In the genomic region with DNA sequence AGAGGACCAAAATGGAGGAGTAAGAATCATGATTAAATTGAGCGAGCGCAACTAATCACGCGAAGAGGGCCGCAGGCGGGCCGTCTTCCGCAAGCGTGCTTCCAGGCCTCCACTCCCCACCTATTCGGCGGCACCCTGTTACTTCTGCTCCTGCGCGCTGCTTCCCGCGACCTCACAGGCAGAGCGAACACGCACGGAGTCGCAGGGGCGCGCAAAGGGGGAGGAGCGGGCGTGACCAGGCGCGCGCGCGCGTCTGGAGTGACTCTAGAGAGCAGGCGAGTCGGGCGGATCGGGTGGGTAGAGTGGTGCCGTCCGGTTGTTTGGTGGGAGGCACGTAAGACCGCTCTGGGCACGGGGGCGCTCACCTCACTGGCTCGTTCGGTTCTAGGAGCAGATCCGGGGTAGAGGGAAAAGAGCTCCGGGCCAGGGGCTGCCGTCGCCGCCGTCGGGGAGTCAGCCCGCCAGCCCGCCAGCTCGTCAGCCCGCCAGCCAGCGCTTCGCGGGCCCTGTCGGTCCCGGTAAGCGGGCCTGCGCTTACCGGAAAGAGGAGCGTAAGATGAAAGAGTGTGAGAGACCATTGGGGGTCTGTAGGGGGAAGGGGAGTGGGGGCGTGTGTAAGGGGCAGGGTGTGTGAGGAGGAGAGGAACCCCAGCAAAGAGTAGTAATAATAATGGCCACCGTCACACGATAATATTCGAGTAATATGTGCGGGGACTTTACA, we compare ENCODE assay signal across 1 cellular context.
TF ChIP-seq lines count a peak whose summit lies in the region.

A gene (plus strand): TSS at position 377 of the 721 bp plus-strand sequence. CDS start 4,652 bp downstream, outside the sequence.

TF ChIP-seq in K562, 482 proteins besides CTCF, POLR2A, EP300 and RAD21 (continued from another document and continues in another):
- TF ChIP-seq, protein P1, sequence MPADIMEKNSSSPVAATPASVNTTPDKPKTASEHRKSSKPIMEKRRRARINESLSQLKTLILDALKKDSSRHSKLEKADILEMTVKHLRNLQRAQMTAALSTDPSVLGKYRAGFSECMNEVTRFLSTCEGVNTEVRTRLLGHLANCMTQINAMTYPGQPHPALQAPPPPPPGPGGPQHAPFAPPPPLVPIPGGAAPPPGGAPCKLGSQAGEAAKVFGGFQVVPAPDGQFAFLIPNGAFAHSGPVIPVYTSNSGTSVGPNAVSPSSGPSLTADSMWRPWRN (IDR thresholded peaks at IDR 0.05; ENCODE audit: low read depth), result no peak; the same call in 1 of the 2 replicates
- peak; percentile 92 for TF ChIP-seq SP1 (CRISPR knock-in tag; IDR thresholded peaks at IDR 0.05)
- no peak for TF ChIP-seq PTBP1 (IDR thresholded peaks at IDR 0.05; ENCODE audit: low read depth, low read length)
- TF ChIP-seq C11orf30 (IDR thresholded peaks at IDR 0.05; ENCODE audit: low read depth), result peak; percentile 65
- TF ChIP-seq, protein P2, sequence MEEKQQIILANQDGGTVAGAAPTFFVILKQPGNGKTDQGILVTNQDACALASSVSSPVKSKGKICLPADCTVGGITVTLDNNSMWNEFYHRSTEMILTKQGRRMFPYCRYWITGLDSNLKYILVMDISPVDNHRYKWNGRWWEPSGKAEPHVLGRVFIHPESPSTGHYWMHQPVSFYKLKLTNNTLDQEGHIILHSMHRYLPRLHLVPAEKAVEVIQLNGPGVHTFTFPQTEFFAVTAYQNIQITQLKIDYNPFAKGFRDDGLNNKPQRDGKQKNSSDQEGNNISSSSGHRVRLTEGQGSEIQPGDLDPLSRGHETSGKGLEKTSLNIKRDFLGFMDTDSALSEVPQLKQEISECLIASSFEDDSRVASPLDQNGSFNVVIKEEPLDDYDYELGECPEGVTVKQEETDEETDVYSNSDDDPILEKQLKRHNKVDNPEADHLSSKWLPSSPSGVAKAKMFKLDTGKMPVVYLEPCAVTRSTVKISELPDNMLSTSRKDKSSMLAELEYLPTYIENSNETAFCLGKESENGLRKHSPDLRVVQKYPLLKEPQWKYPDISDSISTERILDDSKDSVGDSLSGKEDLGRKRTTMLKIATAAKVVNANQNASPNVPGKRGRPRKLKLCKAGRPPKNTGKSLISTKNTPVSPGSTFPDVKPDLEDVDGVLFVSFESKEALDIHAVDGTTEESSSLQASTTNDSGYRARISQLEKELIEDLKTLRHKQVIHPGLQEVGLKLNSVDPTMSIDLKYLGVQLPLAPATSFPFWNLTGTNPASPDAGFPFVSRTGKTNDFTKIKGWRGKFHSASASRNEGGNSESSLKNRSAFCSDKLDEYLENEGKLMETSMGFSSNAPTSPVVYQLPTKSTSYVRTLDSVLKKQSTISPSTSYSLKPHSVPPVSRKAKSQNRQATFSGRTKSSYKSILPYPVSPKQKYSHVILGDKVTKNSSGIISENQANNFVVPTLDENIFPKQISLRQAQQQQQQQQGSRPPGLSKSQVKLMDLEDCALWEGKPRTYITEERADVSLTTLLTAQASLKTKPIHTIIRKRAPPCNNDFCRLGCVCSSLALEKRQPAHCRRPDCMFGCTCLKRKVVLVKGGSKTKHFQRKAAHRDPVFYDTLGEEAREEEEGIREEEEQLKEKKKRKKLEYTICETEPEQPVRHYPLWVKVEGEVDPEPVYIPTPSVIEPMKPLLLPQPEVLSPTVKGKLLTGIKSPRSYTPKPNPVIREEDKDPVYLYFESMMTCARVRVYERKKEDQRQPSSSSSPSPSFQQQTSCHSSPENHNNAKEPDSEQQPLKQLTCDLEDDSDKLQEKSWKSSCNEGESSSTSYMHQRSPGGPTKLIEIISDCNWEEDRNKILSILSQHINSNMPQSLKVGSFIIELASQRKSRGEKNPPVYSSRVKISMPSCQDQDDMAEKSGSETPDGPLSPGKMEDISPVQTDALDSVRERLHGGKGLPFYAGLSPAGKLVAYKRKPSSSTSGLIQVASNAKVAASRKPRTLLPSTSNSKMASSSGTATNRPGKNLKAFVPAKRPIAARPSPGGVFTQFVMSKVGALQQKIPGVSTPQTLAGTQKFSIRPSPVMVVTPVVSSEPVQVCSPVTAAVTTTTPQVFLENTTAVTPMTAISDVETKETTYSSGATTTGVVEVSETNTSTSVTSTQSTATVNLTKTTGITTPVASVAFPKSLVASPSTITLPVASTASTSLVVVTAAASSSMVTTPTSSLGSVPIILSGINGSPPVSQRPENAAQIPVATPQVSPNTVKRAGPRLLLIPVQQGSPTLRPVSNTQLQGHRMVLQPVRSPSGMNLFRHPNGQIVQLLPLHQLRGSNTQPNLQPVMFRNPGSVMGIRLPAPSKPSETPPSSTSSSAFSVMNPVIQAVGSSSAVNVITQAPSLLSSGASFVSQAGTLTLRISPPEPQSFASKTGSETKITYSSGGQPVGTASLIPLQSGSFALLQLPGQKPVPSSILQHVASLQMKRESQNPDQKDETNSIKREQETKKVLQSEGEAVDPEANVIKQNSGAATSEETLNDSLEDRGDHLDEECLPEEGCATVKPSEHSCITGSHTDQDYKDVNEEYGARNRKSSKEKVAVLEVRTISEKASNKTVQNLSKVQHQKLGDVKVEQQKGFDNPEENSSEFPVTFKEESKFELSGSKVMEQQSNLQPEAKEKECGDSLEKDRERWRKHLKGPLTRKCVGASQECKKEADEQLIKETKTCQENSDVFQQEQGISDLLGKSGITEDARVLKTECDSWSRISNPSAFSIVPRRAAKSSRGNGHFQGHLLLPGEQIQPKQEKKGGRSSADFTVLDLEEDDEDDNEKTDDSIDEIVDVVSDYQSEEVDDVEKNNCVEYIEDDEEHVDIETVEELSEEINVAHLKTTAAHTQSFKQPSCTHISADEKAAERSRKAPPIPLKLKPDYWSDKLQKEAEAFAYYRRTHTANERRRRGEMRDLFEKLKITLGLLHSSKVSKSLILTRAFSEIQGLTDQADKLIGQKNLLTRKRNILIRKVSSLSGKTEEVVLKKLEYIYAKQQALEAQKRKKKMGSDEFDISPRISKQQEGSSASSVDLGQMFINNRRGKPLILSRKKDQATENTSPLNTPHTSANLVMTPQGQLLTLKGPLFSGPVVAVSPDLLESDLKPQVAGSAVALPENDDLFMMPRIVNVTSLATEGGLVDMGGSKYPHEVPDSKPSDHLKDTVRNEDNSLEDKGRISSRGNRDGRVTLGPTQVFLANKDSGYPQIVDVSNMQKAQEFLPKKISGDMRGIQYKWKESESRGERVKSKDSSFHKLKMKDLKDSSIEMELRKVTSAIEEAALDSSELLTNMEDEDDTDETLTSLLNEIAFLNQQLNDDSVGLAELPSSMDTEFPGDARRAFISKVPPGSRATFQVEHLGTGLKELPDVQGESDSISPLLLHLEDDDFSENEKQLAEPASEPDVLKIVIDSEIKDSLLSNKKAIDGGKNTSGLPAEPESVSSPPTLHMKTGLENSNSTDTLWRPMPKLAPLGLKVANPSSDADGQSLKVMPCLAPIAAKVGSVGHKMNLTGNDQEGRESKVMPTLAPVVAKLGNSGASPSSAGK (IDR thresholded peaks at IDR 0.05), result no peak
- no peak for TF ChIP-seq CAMTA2 (CRISPR knock-in tag; conservative IDR thresholded peaks at IDR 0.05)
- TF ChIP-seq SMARCA4 (IDR thresholded peaks at IDR 0.05), result no peak
- no peak for TF ChIP-seq ZNF217 (CRISPR knock-in tag; IDR thresholded peaks at IDR 0.05)
- TF ChIP-seq MBD2 (IDR thresholded peaks at IDR 0.05; ENCODE audit: borderline replicate concordance, low read depth), result peak; percentile 76
- TF ChIP-seq, protein P3, sequence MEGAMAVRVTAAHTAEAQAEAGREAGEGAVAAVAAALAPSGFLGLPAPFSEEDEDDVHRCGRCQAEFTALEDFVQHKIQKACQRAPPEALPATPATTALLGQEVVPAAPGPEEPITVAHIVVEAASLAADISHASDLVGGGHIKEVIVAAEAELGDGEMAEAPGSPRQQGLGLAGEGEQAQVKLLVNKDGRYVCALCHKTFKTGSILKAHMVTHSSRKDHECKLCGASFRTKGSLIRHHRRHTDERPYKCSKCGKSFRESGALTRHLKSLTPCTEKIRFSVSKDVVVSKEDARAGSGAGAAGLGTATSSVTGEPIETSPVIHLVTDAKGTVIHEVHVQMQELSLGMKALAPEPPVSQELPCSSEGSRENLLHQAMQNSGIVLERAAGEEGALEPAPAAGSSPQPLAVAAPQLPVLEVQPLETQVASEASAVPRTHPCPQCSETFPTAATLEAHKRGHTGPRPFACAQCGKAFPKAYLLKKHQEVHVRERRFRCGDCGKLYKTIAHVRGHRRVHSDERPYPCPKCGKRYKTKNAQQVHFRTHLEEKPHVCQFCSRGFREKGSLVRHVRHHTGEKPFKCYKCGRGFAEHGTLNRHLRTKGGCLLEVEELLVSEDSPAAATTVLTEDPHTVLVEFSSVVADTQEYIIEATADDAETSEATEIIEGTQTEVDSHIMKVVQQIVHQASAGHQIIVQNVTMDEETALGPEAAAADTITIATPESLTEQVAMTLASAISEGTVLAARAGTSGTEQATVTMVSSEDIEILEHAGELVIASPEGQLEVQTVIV (CRISPR knock-in tag; IDR thresholded peaks at IDR 0.05; ENCODE audit: borderline replicate concordance), result no peak
- no peak for TF ChIP-seq ATF1 (CRISPR knock-in tag; IDR thresholded peaks at IDR 0.05)
- TF ChIP-seq ATF1 (tag; IDR thresholded peaks at IDR 0.05), result peak; percentile 66
- TF ChIP-seq ZNF668 (CRISPR knock-in tag; IDR thresholded peaks at IDR 0.05), result no peak
- TF ChIP-seq CTBP1 (IDR thresholded peaks at IDR 0.05; ENCODE audit: borderline replicate concordance), result peak; percentile 82
- TF ChIP-seq NBN (IDR thresholded peaks at IDR 0.05; ENCODE audit: low read depth), result peak; percentile 39; the same call in 1 of the 2 replicates
- peak; percentile 40 for TF ChIP-seq PCBP1 (IDR thresholded peaks at IDR 0.05; ENCODE audit: low read depth, low read length, poor library complexity, severe bottlenecking)
- TF ChIP-seq MAFG (tag; conservative IDR thresholded peaks at IDR 0.05), result no peak
- peak; percentile 93 for TF ChIP-seq NR2C1 (IDR thresholded peaks at IDR 0.05)
- TF ChIP-seq NR2C1 (tag; IDR thresholded peaks at IDR 0.05), result peak; percentile 95
- TF ChIP-seq SP2 (IDR thresholded peaks at IDR 0.05; ENCODE audit: extremely low read depth, low read depth, low read length, poor library complexity, severe bottlenecking), result peak; percentile 98
- TF ChIP-seq, protein P4, sequence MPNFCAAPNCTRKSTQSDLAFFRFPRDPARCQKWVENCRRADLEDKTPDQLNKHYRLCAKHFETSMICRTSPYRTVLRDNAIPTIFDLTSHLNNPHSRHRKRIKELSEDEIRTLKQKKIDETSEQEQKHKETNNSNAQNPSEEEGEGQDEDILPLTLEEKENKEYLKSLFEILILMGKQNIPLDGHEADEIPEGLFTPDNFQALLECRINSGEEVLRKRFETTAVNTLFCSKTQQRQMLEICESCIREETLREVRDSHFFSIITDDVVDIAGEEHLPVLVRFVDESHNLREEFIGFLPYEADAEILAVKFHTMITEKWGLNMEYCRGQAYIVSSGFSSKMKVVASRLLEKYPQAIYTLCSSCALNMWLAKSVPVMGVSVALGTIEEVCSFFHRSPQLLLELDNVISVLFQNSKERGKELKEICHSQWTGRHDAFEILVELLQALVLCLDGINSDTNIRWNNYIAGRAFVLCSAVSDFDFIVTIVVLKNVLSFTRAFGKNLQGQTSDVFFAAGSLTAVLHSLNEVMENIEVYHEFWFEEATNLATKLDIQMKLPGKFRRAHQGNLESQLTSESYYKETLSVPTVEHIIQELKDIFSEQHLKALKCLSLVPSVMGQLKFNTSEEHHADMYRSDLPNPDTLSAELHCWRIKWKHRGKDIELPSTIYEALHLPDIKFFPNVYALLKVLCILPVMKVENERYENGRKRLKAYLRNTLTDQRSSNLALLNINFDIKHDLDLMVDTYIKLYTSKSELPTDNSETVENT (CRISPR knock-in tag; IDR thresholded peaks at IDR 0.05), result peak; percentile 98
- TF ChIP-seq COPS2 (conservative IDR thresholded peaks at IDR 0.05), result no peak
- TF ChIP-seq TBP (optimal IDR thresholded peaks at IDR 0.05; ENCODE audit: low read depth, low read length), result peak; percentile 90
- TF ChIP-seq, protein P5, sequence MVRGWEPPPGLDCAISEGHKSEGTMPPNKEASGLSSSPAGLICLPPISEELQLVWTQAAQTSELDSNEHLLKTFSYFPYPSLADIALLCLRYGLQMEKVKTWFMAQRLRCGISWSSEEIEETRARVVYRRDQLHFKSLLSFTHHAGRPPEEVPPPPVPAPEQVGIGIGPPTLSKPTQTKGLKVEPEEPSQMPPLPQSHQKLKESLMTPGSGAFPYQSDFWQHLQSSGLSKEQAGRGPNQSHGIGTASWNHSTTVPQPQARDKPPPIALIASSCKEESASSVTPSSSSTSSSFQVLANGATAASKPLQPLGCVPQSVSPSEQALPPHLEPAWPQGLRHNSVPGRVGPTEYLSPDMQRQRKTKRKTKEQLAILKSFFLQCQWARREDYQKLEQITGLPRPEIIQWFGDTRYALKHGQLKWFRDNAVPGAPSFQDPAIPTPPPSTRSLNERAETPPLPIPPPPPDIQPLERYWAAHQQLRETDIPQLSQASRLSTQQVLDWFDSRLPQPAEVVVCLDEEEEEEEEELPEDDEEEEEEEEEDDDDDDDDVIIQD (CRISPR knock-in tag; IDR thresholded peaks at IDR 0.05), result 0 out of 2 replicates have a peak, but pooled peaks have one; percentile 44
- TF ChIP-seq, protein P6, sequence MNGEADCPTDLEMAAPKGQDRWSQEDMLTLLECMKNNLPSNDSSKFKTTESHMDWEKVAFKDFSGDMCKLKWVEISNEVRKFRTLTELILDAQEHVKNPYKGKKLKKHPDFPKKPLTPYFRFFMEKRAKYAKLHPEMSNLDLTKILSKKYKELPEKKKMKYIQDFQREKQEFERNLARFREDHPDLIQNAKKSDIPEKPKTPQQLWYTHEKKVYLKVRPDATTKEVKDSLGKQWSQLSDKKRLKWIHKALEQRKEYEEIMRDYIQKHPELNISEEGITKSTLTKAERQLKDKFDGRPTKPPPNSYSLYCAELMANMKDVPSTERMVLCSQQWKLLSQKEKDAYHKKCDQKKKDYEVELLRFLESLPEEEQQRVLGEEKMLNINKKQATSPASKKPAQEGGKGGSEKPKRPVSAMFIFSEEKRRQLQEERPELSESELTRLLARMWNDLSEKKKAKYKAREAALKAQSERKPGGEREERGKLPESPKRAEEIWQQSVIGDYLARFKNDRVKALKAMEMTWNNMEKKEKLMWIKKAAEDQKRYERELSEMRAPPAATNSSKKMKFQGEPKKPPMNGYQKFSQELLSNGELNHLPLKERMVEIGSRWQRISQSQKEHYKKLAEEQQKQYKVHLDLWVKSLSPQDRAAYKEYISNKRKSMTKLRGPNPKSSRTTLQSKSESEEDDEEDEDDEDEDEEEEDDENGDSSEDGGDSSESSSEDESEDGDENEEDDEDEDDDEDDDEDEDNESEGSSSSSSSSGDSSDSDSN (IDR thresholded peaks at IDR 0.05; ENCODE audit: borderline replicate concordance in 1 of 2, low read depth in 2 of 2, low read length in 2 of 2), result 0 out of 4 replicates have a peak, but pooled peaks of 1 of the 2 experiments have one; percentile 65
- TF ChIP-seq CREB1 (IDR thresholded peaks at IDR 0.05), result peak; percentile 67
- peak; percentile 69; the same call in 1 of the 2 replicates for TF ChIP-seq CREB1 (CRISPR knock-in tag; IDR thresholded peaks at IDR 0.05)
- TF ChIP-seq, protein P7, sequence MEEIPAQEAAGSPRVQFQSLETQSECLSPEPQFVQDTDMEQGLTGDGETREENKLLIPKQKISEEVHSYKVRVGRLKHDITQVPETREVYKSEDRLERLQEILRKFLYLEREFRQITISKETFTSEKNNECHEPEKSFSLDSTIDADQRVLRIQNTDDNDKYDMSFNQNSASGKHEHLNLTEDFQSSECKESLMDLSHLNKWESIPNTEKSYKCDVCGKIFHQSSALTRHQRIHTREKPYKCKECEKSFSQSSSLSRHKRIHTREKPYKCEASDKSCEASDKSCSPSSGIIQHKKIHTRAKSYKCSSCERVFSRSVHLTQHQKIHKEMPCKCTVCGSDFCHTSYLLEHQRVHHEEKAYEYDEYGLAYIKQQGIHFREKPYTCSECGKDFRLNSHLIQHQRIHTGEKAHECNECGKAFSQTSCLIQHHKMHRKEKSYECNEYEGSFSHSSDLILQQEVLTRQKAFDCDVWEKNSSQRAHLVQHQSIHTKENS (CRISPR knock-in tag; IDR thresholded peaks at IDR 0.05), result no peak
- no peak for TF ChIP-seq IFI16 (CRISPR knock-in tag; IDR thresholded peaks at IDR 0.05)
- TF ChIP-seq NCOA6 (IDR thresholded peaks at IDR 0.05), result peak; percentile 55; the same call in 1 of the 2 replicates
- TF ChIP-seq ZNF133 (CRISPR knock-in tag; IDR thresholded peaks at IDR 0.05), result no peak
- 0 out of 2 replicates have a peak, but pooled peaks have one; percentile 2 for TF ChIP-seq RUNX1 (IDR thresholded peaks at IDR 0.05; ENCODE audit: low read depth)
- peak; percentile 70 for TF ChIP-seq TAF9B (IDR thresholded peaks at IDR 0.05; ENCODE audit: partially characterized antibody)
